In the genomic region with DNA sequence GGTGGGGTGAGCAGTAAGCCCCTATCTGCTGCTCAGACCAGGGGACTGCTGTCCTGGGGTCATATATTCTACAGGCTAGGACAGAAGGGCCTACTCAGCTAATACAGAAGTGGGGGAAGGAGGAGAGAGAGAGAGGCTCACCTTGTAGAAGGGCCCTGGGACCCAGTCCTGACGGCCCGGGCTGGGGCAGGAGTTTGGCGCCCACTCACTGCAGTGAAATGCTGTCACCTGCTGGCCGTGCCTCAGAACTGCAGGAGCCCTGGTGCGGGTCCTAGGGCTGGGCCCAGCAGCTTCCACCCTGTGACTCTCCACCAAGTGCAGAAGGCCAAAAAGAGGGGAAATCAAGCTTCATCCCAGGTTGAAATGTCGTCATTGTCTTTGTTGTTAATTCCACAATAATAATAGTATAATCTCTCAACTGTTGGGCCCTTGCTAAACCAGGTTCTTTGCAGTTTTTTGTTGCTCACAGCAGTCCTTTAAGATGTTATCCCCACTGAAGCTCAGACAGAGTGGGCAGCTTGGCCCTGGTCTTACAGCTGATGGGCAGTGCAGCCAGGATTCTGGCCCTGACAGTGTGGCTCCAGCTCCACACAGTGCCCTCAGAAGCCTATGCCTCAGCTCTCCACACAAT, we compare ENCODE assay signal across 1 cellular context.
TF ChIP-seq lines count a peak whose summit lies in the region.

No MANE protein-coding gene starts in this region.

TF ChIP-seq in GM23338, 12 proteins besides CTCF, POLR2A, EP300 and RAD21 (continued from another document):
- no peak for TF ChIP-seq ZNF462 (CRISPR knock-in tag; IDR thresholded peaks at IDR 0.05)
- no peak for TF ChIP-seq EZH2 (IDR thresholded peaks at IDR 0.05; ENCODE audit: low read depth, unreplicated experiment)
- TF ChIP-seq REST (IDR thresholded peaks at IDR 0.05; ENCODE audit: unreplicated experiment) = no peak
- TF ChIP-seq CREB1 (CRISPR knock-in tag; IDR thresholded peaks at IDR 0.05; ENCODE audit: low read depth) = no peak
- no peak for TF ChIP-seq ZNF114 (CRISPR knock-in tag; IDR thresholded peaks at IDR 0.05)
- TF ChIP-seq EZH2phosphoT487 (IDR thresholded peaks at IDR 0.05; ENCODE audit: unreplicated experiment) = no peak
- no peak for TF ChIP-seq JUNB (IDR thresholded peaks at IDR 0.05; ENCODE audit: unreplicated experiment)
